Comparison of ENCODE assay signal across 8 cellular contexts in the genomic region with DNA sequence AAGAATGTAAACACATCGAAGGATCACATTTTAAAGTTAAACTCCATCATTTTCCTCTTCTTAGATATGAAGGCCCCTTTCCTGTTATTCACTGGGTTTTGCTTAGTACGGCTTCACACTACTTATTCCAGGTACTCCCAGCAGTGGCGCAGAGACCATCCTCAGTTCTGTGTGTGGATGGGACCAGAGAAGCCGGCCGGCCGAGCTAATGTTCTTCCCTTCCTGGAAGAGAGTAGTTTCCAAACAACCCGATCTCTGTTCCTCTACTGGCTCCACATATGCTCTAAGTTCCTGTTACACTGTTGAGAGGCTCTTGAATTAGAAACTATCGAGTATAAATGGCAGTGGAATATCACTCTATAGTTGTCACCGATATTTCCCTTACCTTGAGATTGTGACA. TPM values are rescaled to one million over a fixed set of nuclear protein-coding genes. Genes with fewer than 3 reads are reported as not detected.
DNase-seq lines count a peak whose midpoint lies in the region; ATAC-seq and TF ChIP-seq lines count a peak whose summit lies in the region.

No MANE protein-coding gene starts in this region.

- ATAC-seq in T-cell (replicated peaks in 1 of 4), result no peak

- POLR2A ChIA-PET in T-cell (lab: Charles Lee), result no interaction called here

- CTCF ChIA-PET in T-cell (lab: Charles Lee), result interaction anchor here in 1 of 2 donors (0.5 to 2.2 kb wide), 2 partner anchors 40 to 236 kb away, joined by 3 to 9 read pairs; no protein-coding TSS in a partner anchor

- TF ChIP-seq CTCF in fibroblast of pulmonary artery (IDR thresholded peaks at IDR 0.05; ENCODE audit: low read length, missing control alignments) (no peak), progenitor cell of endocrine pancreas (IDR thresholded peaks at IDR 0.05; ENCODE audit: unreplicated experiment) (no peak)

- H3K4me1 Mint-ChIP-seq in T-cell (peaks cover 32 to 48% (median 42%) of the 10 kb centered on the region in 3 donors), progenitor cell of endocrine pancreas (ENCODE audit: low read depth) (peaks cover 12% of the 10 kb centered on the region)

- H3K9me3 Mint-ChIP-seq in T-cell (no peaks in the 10 kb centered on the region), progenitor cell of endocrine pancreas (ENCODE audit: low read depth) (no peaks in the 10 kb centered on the region)

- H3K4me3 Mint-ChIP-seq in T-cell (peak overlapping the region; percentile 92 to 93 (median 93)), progenitor cell of endocrine pancreas (ENCODE audit: low read depth) (peak overlapping the region; percentile 92)

- H3K4me3 ChIP-seq in fibroblast of pulmonary artery (replicated peaks; ENCODE audit: low read depth, low read length), result peak overlapping the region; percentile 83

- H3K27me3 Mint-ChIP-seq in T-cell (no peaks in the 10 kb centered on the region), progenitor cell of endocrine pancreas (no peaks in the 10 kb centered on the region)

- H3K36me3 Mint-ChIP-seq in T-cell (peaks cover 27% of the 10 kb centered on the region), progenitor cell of endocrine pancreas (ENCODE audit: insufficient read depth) (peaks cover 14% of the 10 kb centered on the region)

- peak; percentile 28 for DNase-seq in SIG-M5 treated with dmso at 0.1 percent for 504 hours (lab: John Stamatoyannopoulos, UW; ENCODE audit: unreplicated experiment)
- DNase-seq in SIG-M5 (lab: John Stamatoyannopoulos, UW), result no peak
- no peak for DNase-seq in T-cell
- DNase-seq in fibroblast of pulmonary artery (ENCODE audit: low read depth), result no peak
- no peak for DNase-seq in progenitor cell of endocrine pancreas (ENCODE audit: low spot score, unreplicated experiment)
- DNase-seq in hepatic stellate cell (ENCODE audit: low spot score), result no peak
- DNase-seq in GDM1 (lab: John Stamatoyannopoulos, UW), result no peak
- DNase-seq in NK-92 treated with Interleukin-12 subunit alpha and Interleukin-12 subunit beta, amount 100 ng/mL, for 24 hours (lab: John Stamatoyannopoulos, UW), result no peak

- peak overlapping the region; percentile 81 to 87 for H3K27ac Mint-ChIP-seq in T-cell
- peak overlapping the region; percentile 92 for H3K27ac Mint-ChIP-seq in progenitor cell of endocrine pancreas

RNA-seq across cellular contexts. Expression of a gene that starts 0.7 kb away (rescaled TPM):
- 10 to 100 TPM; 49.7 to 83.9 (median 65.9) TPM for total RNA-seq in T-cell
- 66.8 and 68.9 TPM in 2 replicates for total RNA-seq in progenitor cell of endocrine pancreas
